Comparison of ENCODE assay signal across 22 cellular contexts in genomic region chr17:62094175-62094574, GRCh38. TPM values are rescaled to one million over a fixed set of nuclear protein-coding genes. Genes with fewer than 3 reads are reported as not detected.
A peak's percentile ranks its signal among the peaks of the same experiment; 100 is the strongest.
DNase-seq lines count a peak whose midpoint lies in the region; ATAC-seq and TF ChIP-seq lines count a peak whose summit lies in the region.
"Had no signal": no experiment of that assay in that cellular context is flagged by ENCODE, and none has a peak within 500 bp of the region (broad histone marks: within the 10 kb centered on the region; RNA-seq: fewer than 3 reads in every experiment).

No MANE protein-coding gene starts in this region.

- H2AFZ ChIP-seq in PC-9, result no peak overlapping the region

- peaks cover 10% of the 10 kb centered on the region; the same call in 1 of the 2 replicates for H3F3A ChIP-seq in PC-9 (ENCODE audit: insufficient read depth, low read depth)

- H3K36me3 ChIP-seq in BE2C (no peaks in the 10 kb centered on the region), PC-9 (ENCODE audit: low read depth) (no peaks in the 10 kb centered on the region), duodenal mucosa (ENCODE audit: control insufficient read depth in 1 of 2, insufficient read depth in 2 of 2, low read length in 2 of 2) (no peaks in the 10 kb centered on the region), lung (ENCODE audit: control insufficient read depth in 2 of 2, insufficient read depth in 2 of 2, low read length in 2 of 2) (no peaks in the 10 kb centered on the region)
- H3K36me3 ChIP-seq: esophagus muscularis mucosa, HAP-1 had no signal

- intact Hi-C loops in PC-9 (cut with micrococcal nuclease; ENCODE audit: unreplicated experiment), result no loop called here

- no peaks in the 10 kb centered on the region for H4K20me1 ChIP-seq in PC-9 (ENCODE audit: insufficient read depth)

- H3K27ac ChIP-seq in PC-9 (no peak overlapping the region), duodenal mucosa (ENCODE audit: low read depth, low read length) (peak overlapping the region; percentile 58), lung (ENCODE audit: low read depth in 1 of 2, low read length in 1 of 2) (no peak overlapping the region)
- H3K27ac ChIP-seq: esophagus muscularis mucosa had no signal

- POLR2A ChIA-PET in PC-9 (lab: Charles Lee; ENCODE audit: unreplicated experiment), result no interaction called here

- no peak for DNase-seq in BE2C
- no peak for DNase-seq in PC-9
- DNase-seq in lung (ENCODE audit: low spot score), result no peak
- DNase-seq in NCI-H146 treated with DMSO at 0.1 percent for 48 hours (lab: John Stamatoyannopoulos, UW; ENCODE audit: unreplicated experiment), result no peak
- no peak for DNase-seq in NCI-H187 (lab: John Stamatoyannopoulos, UW)
- DNase-seq: activated CD4-positive, alpha-beta T cell treated with anti-CD3 and anti-CD28 coated beads for 1 hour; activated CD8-positive, alpha-beta T cell treated with anti-CD3 and anti-CD28 coated beads, Interleukin-2, amount 10 ng/mL, durations not matched to agents 7 days and 5 days; activated naive CD4-positive, alpha-beta T cell treated with anti-CD3 and anti-CD28 coated beads, Interleukin-2, amount 50 U/mL, for 16 hours; aorta; effector CD4-positive, alpha-beta T cell; KG1; mesendoderm; NCI-H187 treated with DMSO at 0.1 percent for 48 hours; NCI-H69; occipital lobe; Right ventricle myocardium superior; substantia nigra had no signal

- no peak overlapping the region for H3K9ac ChIP-seq in duodenal mucosa (ENCODE audit: low read depth in 1 of 2, low read length in 2 of 2)

- H3K4me3 ChIP-seq in BE2C (ENCODE audit: low read depth, low read length) (0 out of 2 replicates have a peak overlapping the region, but pooled peaks have one; percentile 0), PC-9 (no peak overlapping the region), duodenal mucosa (ENCODE audit: low read depth in 1 of 2, low read length in 2 of 2) (peak overlapping the region in 1 of 2 donors; percentile 35), lung (no peak overlapping the region)
- H3K4me3 ChIP-seq: esophagus muscularis mucosa, HAP-1 had no signal

- H3K4me1 ChIP-seq in BE2C (peaks cover 12% of the 10 kb centered on the region), PC-9 (replicated peaks; ENCODE audit: insufficient read depth) (peaks cover 19% of the 10 kb centered on the region), duodenal mucosa (ENCODE audit: control insufficient read depth in 1 of 2, insufficient read depth in 2 of 2, low read length in 2 of 2) (peaks cover 45 to 48% of the 10 kb centered on the region in 2 donors), lung (ENCODE audit: control insufficient read depth in 2 of 2, insufficient read depth in 2 of 2, low read length in 2 of 2) (peaks cover 0 to 1% of the 10 kb centered on the region in 2 donors)

- no peaks in the 10 kb centered on the region for H3K79me2 ChIP-seq in PC-9 (ENCODE audit: low read depth)

- H3K27me3 ChIP-seq in BE2C, result no peaks in the 10 kb centered on the region
- no peaks in the 10 kb centered on the region for H3K27me3 ChIP-seq in PC-9 (ENCODE audit: insufficient read depth, low read depth)
- H3K27me3 ChIP-seq in duodenal mucosa (ENCODE audit: control insufficient read depth in 1 of 2, insufficient read depth in 2 of 2, low read length in 2 of 2), result no peaks in the 10 kb centered on the region
- no peaks in the 10 kb centered on the region for H3K27me3 ChIP-seq in lung (ENCODE audit: control insufficient read depth, insufficient read depth)
- H3K27me3 ChIP-seq: esophagus muscularis mucosa had no signal

- CTCF ChIA-PET in PC-9 (lab: Charles Lee), result interaction anchor here (0.6 kb wide), 1 partner anchor 32 kb away, joined by 3 read pairs; no protein-coding TSS in a partner anchor

- H3K9me3 ChIP-seq in BE2C (no peaks in the 10 kb centered on the region), PC-9 (ENCODE audit: insufficient read depth, low read depth) (no peaks in the 10 kb centered on the region), duodenal mucosa (ENCODE audit: control insufficient read depth in 1 of 2, low read length in 2 of 2) (no peaks in the 10 kb centered on the region), lung (ENCODE audit: control insufficient read depth in 2 of 2, insufficient read depth in 1 of 2, low read length in 1 of 2) (no peaks in the 10 kb centered on the region)
- H3K9me3 ChIP-seq: esophagus muscularis mucosa, HAP-1 had no signal

- no TSS peak for BruUV-seq in PC-9 (replicated peaks; lab: Mats Ljungman, UMichigan)

- ATAC-seq in lung (ENCODE audit: insufficient read depth, low FRiP score), result peak; percentile 34
- no peak for ATAC-seq in HG02763 (IDR thresholded peaks at IDR 0.05; ENCODE audit: unreplicated experiment)
- no peak for ATAC-seq in esophagus mucosa
- ATAC-seq: activated CD8-positive, alpha-beta T cell treated with anti-CD3 and anti-CD28 coated beads, Interleukin-2, amount 10 ng/mL, durations not matched to agents 7 days and 5 days had no signal

- H3K9me2 ChIP-seq in PC-9 (ENCODE audit: insufficient read depth), result no peaks in the 10 kb centered on the region

- TF ChIP-seq CTCF in BE2C (IDR thresholded peaks at IDR 0.05; ENCODE audit: low read depth, low read length), result no peak
- TF ChIP-seq CTCF in PC-9 (conservative IDR thresholded peaks at IDR 0.05), result no peak
- TF ChIP-seq CTCF in lung (IDR thresholded peaks at IDR 0.05; ENCODE audit: control extremely low read depth, extremely low read depth), result no peak

- WGBS in lung, 2 donors, result 50 to 78% methylated on average over 2 of the region's 2 CpGs

- H3K4me2 ChIP-seq in PC-9, result peak overlapping the region; percentile 9; the same call in 1 of the 2 replicates

RNA-seq across cellular contexts. Expression of gene MED13, which starts 29.1 kb away (rescaled TPM):
- polyA plus RNA-seq in BE2C (2012; ENCODE audit: insufficient read depth, insufficient read length, low read depth), result 15.9 TPM
- total RNA-seq in PC-9 (2021) (45.8 and 49.4 TPM in 2 replicates), lung (100 to 1,000 TPM in 1 of 2 donors, 10 to 100 TPM in 1; 64.6 to 104 TPM), esophagus mucosa (43.7 TPM)
- polyA plus RNA-seq in lung, result 10 to 100 TPM in 1 of 2 donors, 1 to 10 TPM in 1; 7.2 to 11.7 TPM
